ENCODE assay signal across 32 cellular contexts in genomic region chr9:101342595-101342994, GRCh38. TPM values are rescaled to one million over a fixed set of nuclear protein-coding genes. Genes with fewer than 3 reads are reported as not detected.
"Had no signal": no experiment of that assay in that cellular context is flagged by ENCODE, and none has a peak within 500 bp of the region (broad histone marks: within the 10 kb centered on the region; RNA-seq: fewer than 3 reads in every experiment).

No MANE protein-coding gene starts in this region.

- H3K9me3 ChIP-seq: MG63 had no signal

- H3K4me3 ChIP-seq: cardiac muscle cell, MG63 had no signal

- ATAC-seq: activated CD8-positive, alpha-beta T cell treated with anti-CD3 and anti-CD28 coated beads for 36 hours; activated T-cell treated with anti-CD3 and anti-CD28 coated beads, Interleukin-2, amount 50 U/mL, for 72 hours; activated T-helper 17 cell treated with anti-CD3 and anti-CD28 coated beads, Interleukin-2, amount 50 U/mL, for 72 hours had no signal

- H3K27me3 ChIP-seq: cardiac muscle cell, MG63 had no signal

- H3K27ac ChIP-seq: cardiac muscle cell, WERI-Rb-1 had no signal

- DNase-seq: activated CD4-positive, alpha-beta T cell treated with anti-CD3 and anti-CD28 coated beads, Interleukin-2, amount 10 ng/mL, durations not matched to agents 24 days and 14 days; activated CD4-positive, alpha-beta T cell treated with anti-CD3 and anti-CD28 coated beads, Interleukin-2, amount 50 U/mL, for 4 hours; activated CD4-positive, CD25-positive, alpha-beta regulatory T cell; activated CD8-positive, alpha-beta T cell treated with anti-CD3 and anti-CD28 coated beads for 36 hours; activated effector memory CD4-positive, alpha-beta T cell treated with anti-CD3 and anti-CD28 coated beads, Interleukin-2, amount 50 U/mL, for 16 hours; activated naive CD4-positive, alpha-beta T cell; activated naive CD4-positive, alpha-beta T cell treated with anti-CD3 and anti-CD28 coated beads, Interleukin-2, amount 50 U/mL, for 16 hours; activated naive CD8-positive, alpha-beta T cell treated with anti-CD3 and anti-CD28 coated beads for 36 hours; activated T-cell treated with anti-CD3 and anti-CD28 coated beads, Interleukin-2, amount 50 U/mL, for 1 hour; activated T-cell treated with anti-CD3 and anti-CD28 coated beads, Interleukin-2, amount 50 U/mL, for 72 hours; amniotic stem cell; aorta; Kasumi-1; KG1; MG63; NCI-H1048; NCI-H1105 treated with DMSO at 0.1 percent for 48 hours; NCI-H1436; NCI-H1694 treated with DMSO at 0.1 percent for 48 hours; NCI-H2029; NCI-H510A; NCI-H526; NCI-H748 treated with DMSO at 0.1 percent for 48 hours; NK-92 treated with Interleukin-12 subunit alpha and Interleukin-12 subunit beta, amount 100 ng/mL, for 24 hours; Right ventricle myocardium superior; SW 1271; T-helper 1 cell; T-helper 2 cell; T-helper 9 cell; WERI-Rb-1 had no signal

- H3K36me3 ChIP-seq: cardiac muscle cell, MG63, WERI-Rb-1 had no signal

RNA-seq across cellular contexts. Expression of gene BAAT, which starts 42.2 kb away (rescaled TPM):
- total RNA-seq: activated CD4-positive, alpha-beta T cell treated with anti-CD3 and anti-CD28 coated beads, Interleukin-2, amount 10 ng/mL, durations not matched to agents 24 days and 14 days; activated CD8-positive, alpha-beta T cell treated with anti-CD3 and anti-CD28 coated beads for 36 hours; aorta; cardiac muscle cell had no signal
- polyA plus RNA-seq: aorta, cardiac muscle cell had no signal
